In genomic region chr15:66743703-66744536, GRCh38 we compare ENCODE assay signal across 1 cellular context.
TF ChIP-seq lines count a peak whose summit lies in the region.

No MANE protein-coding gene starts in this region.

TF ChIP-seq in HCT116, 20 proteins besides CTCF, POLR2A, EP300 and RAD21 (continued from another document):
- TF ChIP-seq REST (IDR thresholded peaks at IDR 0.05; ENCODE audit: low read depth) = no peak
- TF ChIP-seq FOSL1 (IDR thresholded peaks at IDR 0.05; ENCODE audit: low read depth) = no peak
- TF ChIP-seq CBX3 (IDR thresholded peaks at IDR 0.05; ENCODE audit: low read depth) = no peak
- TF ChIP-seq EGR1 (IDR thresholded peaks at IDR 0.05; ENCODE audit: low read depth) = no peak
- no peak for TF ChIP-seq TCF7L2 (IDR thresholded peaks at IDR 0.05; ENCODE audit: borderline replicate concordance, extremely low read depth, insufficient read depth, insufficient read length)
- TF ChIP-seq ATF3 (IDR thresholded peaks at IDR 0.05) = no peak
- TF ChIP-seq SIN3A (IDR thresholded peaks at IDR 0.05; ENCODE audit: low read depth) = no peak
- no peak for TF ChIP-seq ZBTB33 (IDR thresholded peaks at IDR 0.05; ENCODE audit: extremely low read depth, insufficient replicate concordance, low read length)
- no peak for TF ChIP-seq ZFX (IDR thresholded peaks at IDR 0.05)
- TF ChIP-seq EZH2 (IDR thresholded peaks at IDR 0.05) = no peak
- TF ChIP-seq SP1 (IDR thresholded peaks at IDR 0.05; ENCODE audit: low read depth) = no peak
- TF ChIP-seq ZNF274 (IDR thresholded peaks at IDR 0.05; ENCODE audit: low read depth, low read length) = no peak
- TF ChIP-seq MAX (IDR thresholded peaks at IDR 0.05) = no peak
- TF ChIP-seq YY1 (IDR thresholded peaks at IDR 0.05; ENCODE audit: extremely low read depth, insufficient replicate concordance, low read depth, low read length) = no peak
- no peak for TF ChIP-seq ELF1 (IDR thresholded peaks at IDR 0.05; ENCODE audit: borderline replicate concordance, low read depth)
- no peak for TF ChIP-seq CEBPB (IDR thresholded peaks at IDR 0.05; ENCODE audit: low read depth)
